ENCODE assay signal across 14 cellular contexts in genomic region chr9:86741311-86742215, GRCh38.
DNase-seq lines count a peak whose midpoint lies in the region; ATAC-seq and TF ChIP-seq lines count a peak whose summit lies in the region.
"Had no signal": no experiment of that assay in that cellular context is flagged by ENCODE, and none has a peak within 500 bp of the region (broad histone marks: within the 10 kb centered on the region; RNA-seq: fewer than 3 reads in every experiment).

No MANE protein-coding gene starts in this region.

- H3K27me3 ChIP-seq in mammary epithelial cell (ENCODE audit: insufficient read depth, low read length) (no peaks in the 10 kb centered on the region), upper lobe of left lung (no peaks in the 10 kb centered on the region)
- H3K27me3 ChIP-seq: ascending aorta had no signal

- no TSS peak for BruUV-seq in mammary epithelial cell (replicated peaks; lab: Mats Ljungman, UMichigan)

- peak overlapping the region; percentile 7 for H2AFZ ChIP-seq in mammary epithelial cell (ENCODE audit: low read depth, low read length)

- H3K27ac ChIP-seq in mammary epithelial cell (ENCODE audit: insufficient read depth, low read depth, low read length) (peak overlapping the region; percentile 67), upper lobe of left lung (no peak overlapping the region)
- H3K27ac ChIP-seq: ascending aorta had no signal

- intact Hi-C loops in mammary epithelial cell (cut with micrococcal nuclease) = loop anchor here (1.0 to 10.0 kb wide), 2 partner anchors 20 to 203 kb away; partner anchors contain the start of gene GAS1

- H3K9me3 ChIP-seq in mammary epithelial cell (replicated peaks; ENCODE audit: insufficient read depth, low read length) (peaks cover 3% of the 10 kb centered on the region), upper lobe of left lung (no peaks in the 10 kb centered on the region)
- H3K9me3 ChIP-seq: ascending aorta had no signal

- no peak for TF ChIP-seq EP300 in upper lobe of left lung (IDR thresholded peaks at IDR 0.05)

- DNase-seq in SIG-M5 treated with dmso at 0.1 percent for 504 hours (lab: John Stamatoyannopoulos, UW; ENCODE audit: unreplicated experiment) (peak; percentile 60), SIG-M5 (lab: John Stamatoyannopoulos, UW) (no peak), mammary epithelial cell (peak; percentile 97), iPS-NIHi7 (ENCODE audit: extremely low spot score) (peak; percentile 34), upper lobe of left lung (no peak), NCI-H82 treated with DMSO at 0.1 percent for 48 hours (lab: John Stamatoyannopoulos, UW; ENCODE audit: unreplicated experiment) (no peak), dermis blood vessel endothelial cell (no peak)
- DNase-seq: 8988T; activated CD8-positive, alpha-beta memory T cell treated with anti-CD3 and anti-CD28 coated beads, Interleukin-2, amount 10 ng/mL, durations not matched to agents 7 days and 5 days; natural killer cell; stimulated activated CD4-positive, alpha-beta T cell treated with anti-CD3 and anti-CD28 coated beads, Interleukin-2, amount 100 ng/mL, for 48 hours; T-helper 2 cell had no signal

- in situ Hi-C loops in mammary epithelial cell (cut with MboI; ENCODE audit: low sequenced_read_pairs in 2 of 2) = no loop called here

- no peak for TF ChIP-seq POLR2A in upper lobe of left lung (IDR thresholded peaks at IDR 0.05)

- H3K4me1 ChIP-seq in mammary epithelial cell (ENCODE audit: insufficient read depth, low read length) (peaks cover 19% of the 10 kb centered on the region), upper lobe of left lung (no peaks in the 10 kb centered on the region)
- H3K4me1 ChIP-seq: ascending aorta had no signal

- dilution Hi-C loops in mammary epithelial cell (cut with HindIII; ENCODE audit: low sequenced_read_pairs) = no loop called here

- CTCF ChIA-PET in mammary epithelial cell (lab: Charles Lee; ENCODE audit: low non-redundant PET) = no interaction called here

- no peaks in the 10 kb centered on the region for H3K79me2 ChIP-seq in mammary epithelial cell (ENCODE audit: insufficient read depth, low read length)

- H3K36me3 ChIP-seq in mammary epithelial cell (ENCODE audit: insufficient read depth, low read length) (no peaks in the 10 kb centered on the region), upper lobe of left lung (no peaks in the 10 kb centered on the region)
- H3K36me3 ChIP-seq: ascending aorta had no signal

- H3K4me2 ChIP-seq in mammary epithelial cell (ENCODE audit: insufficient read depth, low read depth, low read length) = peak overlapping the region; percentile 39

- H4K20me1 ChIP-seq in mammary epithelial cell (ENCODE audit: insufficient read depth, low read length) = no peaks in the 10 kb centered on the region

- 13% methylated on average over 8 of the region's 8 CpGs for WGBS in mammary epithelial cell (ENCODE audit: low coverage, missing lambda C conversion rate)
- WGBS in upper lobe of left lung, 2 donors = 62 to 66% methylated on average over 8 of the region's 8 CpGs

- ATAC-seq in upper lobe of left lung (ENCODE audit: low FRiP score in 2 of 2) (peak; percentile 42 to 72), HG03135 (IDR thresholded peaks at IDR 0.05; ENCODE audit: unreplicated experiment) (no peak)
- ATAC-seq: activated CD8-positive, alpha-beta memory T cell treated with anti-CD3 and anti-CD28 coated beads, Interleukin-2, amount 10 ng/mL, durations not matched to agents 7 days and 5 days; natural killer cell had no signal

- TF ChIP-seq CTCF in mammary epithelial cell (conservative IDR thresholded peaks at IDR 0.05 in 1 of 2, IDR thresholded peaks at IDR 0.05 in 1 of 2; ENCODE audit: extremely low read depth in 1 of 2, insufficient read depth in 1 of 2, low read depth in 1 of 2, low read length in 2 of 2) = no peak
- TF ChIP-seq CTCF in upper lobe of left lung (IDR thresholded peaks at IDR 0.05) = no peak

- peak overlapping the region; percentile 25 for H3K9ac ChIP-seq in mammary epithelial cell (ENCODE audit: insufficient read depth, low read length)

- H3K4me3 ChIP-seq in mammary epithelial cell (replicated peaks in 1 of 3; ENCODE audit: insufficient read depth in 1 of 3, low read depth in 2 of 3, low read length in 3 of 3) (no peak overlapping the region), upper lobe of left lung (no peak overlapping the region)
- H3K4me3 ChIP-seq: ascending aorta had no signal

Comparison
In these comparisons a context has a peak if more than half of its experiments do, and no peak if none do; other contexts are left out.
1. DNase-seq: peak in SIG-M5 treated with dmso at 0.1 percent for 504 hours (single experiment), mammary epithelial cell (single experiment) and iPS-NIHi7 (single experiment); none in SIG-M5 (single experiment), upper lobe of left lung (0 of 2), NCI-H82 treated with DMSO at 0.1 percent for 48 hours (single experiment) and dermis blood vessel endothelial cell (single experiment).